In genomic region chr12:126747530-126748149, GRCh38 we compare ENCODE assay signal across 9 cellular contexts.
DNase-seq lines count a peak whose midpoint lies in the region; ATAC-seq and TF ChIP-seq lines count a peak whose summit lies in the region.
"Had no signal": no experiment of that assay in that cellular context is flagged by ENCODE, and none has a peak within 500 bp of the region (broad histone marks: within the 10 kb centered on the region; RNA-seq: fewer than 3 reads in every experiment).

No MANE protein-coding gene starts in this region.

- H3K27me3 ChIP-seq in body of pancreas (no peaks in the 10 kb centered on the region), kidney epithelial cell (ENCODE audit: control insufficient read depth, insufficient read depth, low read length) (no peaks in the 10 kb centered on the region)
- H3K27me3 ChIP-seq: BLaER1 had no signal

- 49 to 58% methylated on average over 11 of the region's 11 CpGs for WGBS in body of pancreas, 2 donors

- TF ChIP-seq CTCF in body of pancreas (IDR thresholded peaks at IDR 0.05) (peak in 6 of 7 experiments; percentile 60 to 83 (median 67)), kidney epithelial cell (IDR thresholded peaks at IDR 0.05; ENCODE audit: insufficient read depth, low read length, poor library complexity, severe bottlenecking) (peak; percentile 77)

- H3K36me3 ChIP-seq in body of pancreas (replicated peaks in 1 of 2; ENCODE audit: insufficient read depth in 1 of 2, low read depth in 2 of 2), result no peaks in the 10 kb centered on the region
- H3K36me3 ChIP-seq in kidney epithelial cell (ENCODE audit: control insufficient read depth, insufficient read depth, low read length), result no peaks in the 10 kb centered on the region
- H3K36me3 ChIP-seq: BLaER1 had no signal

- peak; percentile 70 for ATAC-seq in HG03565 (IDR thresholded peaks at IDR 0.05; ENCODE audit: unreplicated experiment)
- ATAC-seq in body of pancreas, result peak; percentile 42

- no peak for TF ChIP-seq POLR2A in body of pancreas (IDR thresholded peaks at IDR 0.05)

- DNase-seq in NCI-H1417 (lab: John Stamatoyannopoulos, UW) (peak in 2 of 3 experiments; percentile 8 to 37), NCI-H1417 treated with DMSO at 0.1 percent for 48 hours (lab: John Stamatoyannopoulos, UW) (no peak), T-helper 2 cell (peak in 4 of 5 experiments; percentile 21 to 60 (median 38)), body of pancreas (peak; percentile 47 to 62 (median 54)), kidney epithelial cell (ENCODE audit: low read depth) (no peak), middle frontal gyrus (ENCODE audit: extremely low spot score, low spot score) (no peak)
- peak; percentile 47 for DNase-seq in stimulated activated CD8-positive, alpha-beta memory T cell treated with anti-CD3 and anti-CD28 coated beads, Interleukin-15, amount 100 ng/mL, for 24 hours (ENCODE audit: low read depth)

- intact Hi-C loops in body of pancreas (cut with DNase I), result no loop called here

- no peak overlapping the region for H3K27ac ChIP-seq in body of pancreas
- H3K27ac ChIP-seq: BLaER1 had no signal

- no peaks in the 10 kb centered on the region for H3K9me3 ChIP-seq in body of pancreas
- H3K9me3 ChIP-seq: BLaER1 had no signal

- H3K4me1 ChIP-seq in body of pancreas, result no peaks in the 10 kb centered on the region

- H3K4me3 ChIP-seq in body of pancreas (no peak overlapping the region), kidney epithelial cell (ENCODE audit: low read depth, low read length) (no peak overlapping the region)
- H3K4me3 ChIP-seq: BLaER1 had no signal

Comparison
In these comparisons a context has a peak if more than half of its experiments do, and no peak if none do; other contexts are left out.
1. DNase-seq: peak in NCI-H1417 (2 of 3), T-helper 2 cell (4 of 5), body of pancreas (4 of 4) and stimulated activated CD8-positive, alpha-beta memory T cell treated with anti-CD3 and anti-CD28 coated beads, Interleukin-15, amount 100 ng/mL, for 24 hours (single experiment); none in NCI-H1417 treated with DMSO at 0.1 percent for 48 hours (single experiment), kidney epithelial cell (single experiment) and middle frontal gyrus (single experiment).